In the genomic region with DNA sequence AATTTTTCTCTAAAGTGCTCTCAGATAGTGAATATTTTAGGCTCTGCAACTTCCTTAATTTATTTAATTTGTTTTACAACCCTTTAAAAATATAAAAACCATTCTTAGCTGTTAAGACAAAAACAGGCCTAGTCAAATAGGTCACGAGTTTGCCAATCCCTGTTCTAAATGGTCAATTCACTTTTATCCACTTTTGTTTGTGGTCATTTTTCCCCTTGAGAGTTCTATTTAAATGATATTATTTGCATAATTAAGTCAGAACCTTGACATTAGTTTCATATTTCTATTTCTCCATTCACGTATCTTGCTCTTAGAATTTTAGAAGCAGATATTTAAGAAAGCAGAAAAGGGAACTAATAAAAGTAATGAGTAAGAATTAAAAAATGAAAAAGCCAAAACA, we compare ENCODE assay signal across 26 cellular contexts. TPM values are rescaled to one million over a fixed set of nuclear protein-coding genes. Genes with fewer than 3 reads are reported as not detected.
DNase-seq lines count a peak whose midpoint lies in the region; ATAC-seq and TF ChIP-seq lines count a peak whose summit lies in the region.
"Had no signal": no experiment of that assay in that cellular context is flagged by ENCODE, and none has a peak within 500 bp of the region (broad histone marks: within the 10 kb centered on the region; RNA-seq: fewer than 3 reads in every experiment).

No MANE protein-coding gene starts in this region.

- H3K4me3 ChIP-seq in OCI-LY3 (ENCODE audit: low read length) (peak overlapping the region; percentile 89), mucosa of descending colon (no peak overlapping the region)
- H3K4me3 ChIP-seq: colonic mucosa, heart right ventricle, lung, thoracic aorta had no signal

- TF ChIP-seq CTCF in OCI-LY3 (IDR thresholded peaks at IDR 0.05; ENCODE audit: low read depth, low read length) (no peak), foreskin keratinocyte (conservative IDR thresholded peaks at IDR 0.05) (no peak), mucosa of descending colon (IDR thresholded peaks at IDR 0.05) (no peak)

- no peak overlapping the region for H2AFZ ChIP-seq in OCI-LY3 (ENCODE audit: low read depth, low read length)

- peaks cover 6% of the 10 kb centered on the region for H3K36me3 Mint-ChIP-seq in stimulated activated naive CD8-positive, alpha-beta T cell treated with anti-CD3 and anti-CD28 coated beads, Interleukin-15, Interleukin-2, amounts not matched to agents 100 ng/mL and 50 ng/mL, for 24 hours (ENCODE audit: low read depth)
- peaks cover 8% of the 10 kb centered on the region for H3K36me3 Mint-ChIP-seq in activated CD4-positive, alpha-beta T cell treated with anti-CD3 and anti-CD28 coated beads, Interleukin-2, amount 10 ng/mL, durations not matched to agents 7 days and 5 days (ENCODE audit: low read depth)

- H3K4me3 Mint-ChIP-seq in stimulated activated naive CD8-positive, alpha-beta T cell treated with anti-CD3 and anti-CD28 coated beads, Interleukin-15, Interleukin-2, amounts not matched to agents 100 ng/mL and 50 ng/mL, for 24 hours, result no peak overlapping the region
- H3K4me3 Mint-ChIP-seq in stimulated activated naive CD8-positive, alpha-beta T cell treated with anti-CD3 and anti-CD28 coated beads, Interleukin-15, amount 100 ng/mL, for 72 hours, result no peak overlapping the region
- no peak overlapping the region for H3K4me3 Mint-ChIP-seq in activated CD4-positive, alpha-beta T cell treated with anti-CD3 and anti-CD28 coated beads, Interleukin-2, amount 10 ng/mL, durations not matched to agents 7 days and 5 days
- H3K4me3 Mint-ChIP-seq: activated T-cell treated with anti-CD3 and anti-CD28 coated beads, Interleukin-2, amount 50 U/mL, for 24 hours had no signal

- H3K9me3 Mint-ChIP-seq in stimulated activated naive CD8-positive, alpha-beta T cell treated with anti-CD3 and anti-CD28 coated beads, Interleukin-15, Interleukin-2, amounts not matched to agents 100 ng/mL and 50 ng/mL, for 24 hours, result no peaks in the 10 kb centered on the region
- H3K9me3 Mint-ChIP-seq in stimulated activated naive CD8-positive, alpha-beta T cell treated with anti-CD3 and anti-CD28 coated beads, Interleukin-15, amount 100 ng/mL, for 72 hours, result no peaks in the 10 kb centered on the region
- no peaks in the 10 kb centered on the region for H3K9me3 Mint-ChIP-seq in activated CD4-positive, alpha-beta T cell treated with anti-CD3 and anti-CD28 coated beads, Interleukin-2, amount 10 ng/mL, durations not matched to agents 7 days and 5 days
- H3K9me3 Mint-ChIP-seq: activated T-cell treated with anti-CD3 and anti-CD28 coated beads, Interleukin-2, amount 50 U/mL, for 24 hours had no signal

- CTCF ChIA-PET in activated CD4-positive, alpha-beta T cell treated with anti-CD3 and anti-CD28 coated beads, Interleukin-2, amount 10 ng/mL, durations not matched to agents 7 days and 5 days (lab: Charles Lee), result no interaction called here

- POLR2A ChIA-PET in activated CD4-positive, alpha-beta T cell treated with anti-CD3 and anti-CD28 coated beads, Interleukin-2, amount 10 ng/mL, durations not matched to agents 7 days and 5 days (lab: Charles Lee), result no interaction called here

- no peak for ATAC-seq in stimulated activated naive CD8-positive, alpha-beta T cell treated with anti-CD3 and anti-CD28 coated beads, Interleukin-15, amount 100 ng/mL, for 72 hours
- no peak for ATAC-seq in foreskin keratinocyte
- no peak for ATAC-seq in mucosa of descending colon
- ATAC-seq: heart right ventricle, right cardiac atrium had no signal

- intact Hi-C loops in mucosa of descending colon (cut with DNase I, micrococcal nuclease), result no loop called here

- H3K4me2 ChIP-seq in OCI-LY3 (ENCODE audit: low read length), result peak overlapping the region; percentile 86
- H3K4me2 ChIP-seq: SK-N-SH had no signal

- H3K79me2 ChIP-seq in OCI-LY3 (ENCODE audit: low read length), result peaks cover 89% of the 10 kb centered on the region

- no peak for DNase-seq in stimulated activated naive CD8-positive, alpha-beta T cell treated with anti-CD3 and anti-CD28 coated beads, Interleukin-15, amount 100 ng/mL, for 72 hours
- DNase-seq in foreskin keratinocyte, result no peak
- no peak for DNase-seq in islet precursor cell
- no peak for DNase-seq in mucosa of descending colon
- no peak for DNase-seq in activated T-cell treated with anti-CD3 and anti-CD28 coated beads for 4 hours
- no peak for DNase-seq in activated CD4-positive, alpha-beta T cell treated with anti-CD3 and anti-CD28 coated beads, Interleukin-2, amount 10 ng/mL, durations not matched to agents 7 days and 5 days
- DNase-seq: activated CD8-positive, alpha-beta memory T cell treated with anti-CD3 and anti-CD28 coated beads for 24 hours; activated naive CD4-positive, alpha-beta T cell treated with Interleukin-2 at 50 U/mL for 16 hours; activated T-cell treated with anti-CD3 and anti-CD28 coated beads, Interleukin-2, amount 50 U/mL, for 24 hours; amniotic stem cell; colonic mucosa; effector memory CD4-positive, alpha-beta T cell; foreskin fibroblast; heart right ventricle; NCI-H1436 treated with DMSO at 0.1 percent for 48 hours; NCI-H2107; NCI-H446 treated with DMSO at 0.1 percent for 48 hours; OCI-M1; right cardiac atrium; SK-N-SH; stimulated activated CD4-positive, alpha-beta T cell treated with anti-CD3 and anti-CD28 coated beads, Interleukin-2, amount 100 ng/mL, for 48 hours; stimulated activated naive CD4-positive, alpha-beta T cell had no signal

- H3K36me3 ChIP-seq in OCI-LY3 (replicated peaks; ENCODE audit: low read depth, low read length), result peaks cover 6% of the 10 kb centered on the region
- no peaks in the 10 kb centered on the region for H3K36me3 ChIP-seq in mucosa of descending colon (ENCODE audit: low read depth)
- H3K36me3 ChIP-seq: colonic mucosa, heart right ventricle, thoracic aorta had no signal

- peak overlapping the region; percentile 36 for H3K27ac Mint-ChIP-seq in stimulated activated naive CD8-positive, alpha-beta T cell treated with anti-CD3 and anti-CD28 coated beads, Interleukin-15, Interleukin-2, amounts not matched to agents 100 ng/mL and 50 ng/mL, for 24 hours
- no peak overlapping the region for H3K27ac Mint-ChIP-seq in stimulated activated naive CD8-positive, alpha-beta T cell treated with anti-CD3 and anti-CD28 coated beads, Interleukin-15, amount 100 ng/mL, for 72 hours
- H3K27ac Mint-ChIP-seq in activated CD4-positive, alpha-beta T cell treated with anti-CD3 and anti-CD28 coated beads, Interleukin-2, amount 10 ng/mL, durations not matched to agents 7 days and 5 days, result no peak overlapping the region

- peaks cover 57% of the 10 kb centered on the region for H4K20me1 ChIP-seq in OCI-LY3 (ENCODE audit: insufficient read depth, low read length)

- peaks cover 53% of the 10 kb centered on the region for H3K4me1 Mint-ChIP-seq in stimulated activated naive CD8-positive, alpha-beta T cell treated with anti-CD3 and anti-CD28 coated beads, Interleukin-15, Interleukin-2, amounts not matched to agents 100 ng/mL and 50 ng/mL, for 24 hours (ENCODE audit: low read depth)
- peaks cover 46% of the 10 kb centered on the region for H3K4me1 Mint-ChIP-seq in stimulated activated naive CD8-positive, alpha-beta T cell treated with anti-CD3 and anti-CD28 coated beads, Interleukin-15, amount 100 ng/mL, for 72 hours
- peaks cover 39% of the 10 kb centered on the region for H3K4me1 Mint-ChIP-seq in activated CD4-positive, alpha-beta T cell treated with anti-CD3 and anti-CD28 coated beads, Interleukin-2, amount 10 ng/mL, durations not matched to agents 7 days and 5 days

- peak overlapping the region; percentile 87 for H3K27ac ChIP-seq in OCI-LY3 (ENCODE audit: low read length)
- peak overlapping the region; percentile 2 for H3K27ac ChIP-seq in foreskin keratinocyte
- H3K27ac ChIP-seq: colonic mucosa, heart right ventricle, thoracic aorta had no signal

- H3K27me3 Mint-ChIP-seq in stimulated activated naive CD8-positive, alpha-beta T cell treated with anti-CD3 and anti-CD28 coated beads, Interleukin-15, Interleukin-2, amounts not matched to agents 100 ng/mL and 50 ng/mL, for 24 hours, result no peaks in the 10 kb centered on the region
- H3K27me3 Mint-ChIP-seq in stimulated activated naive CD8-positive, alpha-beta T cell treated with anti-CD3 and anti-CD28 coated beads, Interleukin-15, amount 100 ng/mL, for 72 hours, result no peaks in the 10 kb centered on the region
- H3K27me3 Mint-ChIP-seq in activated CD4-positive, alpha-beta T cell treated with anti-CD3 and anti-CD28 coated beads, Interleukin-2, amount 10 ng/mL, durations not matched to agents 7 days and 5 days, result no peaks in the 10 kb centered on the region
- H3K27me3 Mint-ChIP-seq: activated T-cell treated with anti-CD3 and anti-CD28 coated beads, Interleukin-2, amount 50 U/mL, for 24 hours had no signal

- peak overlapping the region; percentile 15 for H3K9ac ChIP-seq in OCI-LY3 (ENCODE audit: low read length)
- H3K9ac ChIP-seq: SK-N-SH had no signal

- H3K27me3 ChIP-seq in OCI-LY3 (ENCODE audit: low read depth, low read length) (no peaks in the 10 kb centered on the region), foreskin keratinocyte (no peaks in the 10 kb centered on the region)
- H3K27me3 ChIP-seq: colonic mucosa, heart right ventricle had no signal

- H3K9me3 ChIP-seq in OCI-LY3 (ENCODE audit: insufficient read depth, low read length) (no peaks in the 10 kb centered on the region), mucosa of descending colon (no peaks in the 10 kb centered on the region)
- H3K9me3 ChIP-seq: colonic mucosa, heart right ventricle, thoracic aorta had no signal

- peaks cover 43% of the 10 kb centered on the region for H3K4me1 ChIP-seq in OCI-LY3 (ENCODE audit: low read length)
- H3K4me1 ChIP-seq in foreskin keratinocyte, result peaks cover 32% of the 10 kb centered on the region
- H3K4me1 ChIP-seq in mucosa of descending colon (ENCODE audit: low read depth), result peaks cover 20% of the 10 kb centered on the region

RNA-seq across cellular contexts. Expression of a gene that starts 4.0 kb away (rescaled TPM):
- total RNA-seq in foreskin keratinocyte (68.3 and 69.7 TPM in 2 replicates), mucosa of descending colon (100 to 1,000 TPM in 2 of 3 donors, 10 to 100 TPM in 1; 83.3 to 116 (median 102) TPM)
- polyA plus RNA-seq in foreskin keratinocyte, result 32.1 and 35.2 TPM in 2 replicates
- total RNA-seq in activated CD4-positive, alpha-beta T cell treated with anti-CD3 and anti-CD28 coated beads, Interleukin-2, amount 10 ng/mL, durations not matched to agents 7 days and 5 days, result 10 to 100 TPM; 52.5 to 58.5 TPM

RNA-seq across cellular contexts. Expression of a gene that starts 29.8 kb away (rescaled TPM):
- total RNA-seq in foreskin keratinocyte, result 83.8 and 90.7 TPM in 2 replicates
- 64.1 and 74.2 TPM in 2 replicates for polyA plus RNA-seq in foreskin keratinocyte
- total RNA-seq in mucosa of descending colon, result 10 to 100 TPM; 64.4 to 94.2 (median 74.9) TPM
- total RNA-seq in activated CD4-positive, alpha-beta T cell treated with anti-CD3 and anti-CD28 coated beads, Interleukin-2, amount 10 ng/mL, durations not matched to agents 7 days and 5 days, result 100 to 1,000 TPM; 213 to 241 TPM

RNA-seq across cellular contexts. Expression of a gene that starts 30.0 kb away (rescaled TPM):
- total RNA-seq in foreskin keratinocyte, result 68.1 and 70.0 TPM in 2 replicates
- 29.7 and 34.0 TPM in 2 replicates for polyA plus RNA-seq in foreskin keratinocyte
- total RNA-seq in mucosa of descending colon, result 10 to 100 TPM; 17.4 to 27.8 (median 23.6) TPM
- total RNA-seq in activated CD4-positive, alpha-beta T cell treated with anti-CD3 and anti-CD28 coated beads, Interleukin-2, amount 10 ng/mL, durations not matched to agents 7 days and 5 days, result 10 to 100 TPM; 43.8 to 44.2 TPM
